Comparison of ENCODE assay signal across 19 cellular contexts in the genomic region with DNA sequence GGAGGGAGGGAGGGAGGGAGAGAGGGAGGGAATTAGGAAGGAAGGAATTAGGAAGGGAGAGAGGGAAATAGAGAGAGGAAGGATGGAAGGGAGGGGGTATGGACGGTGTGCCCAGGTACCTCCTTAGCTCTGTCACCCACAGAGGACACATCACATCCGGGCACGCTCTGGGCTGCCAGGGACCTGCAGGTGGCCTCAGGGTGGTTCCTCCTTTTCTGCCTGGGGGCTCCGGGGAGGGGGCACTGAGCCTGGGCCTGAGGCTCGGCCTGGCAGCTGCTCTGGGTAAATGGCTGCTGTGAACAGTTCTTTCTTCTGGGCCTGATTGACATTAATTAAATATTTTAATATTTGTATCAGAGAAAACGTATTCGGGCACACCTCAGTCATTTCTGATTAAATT.
DNase-seq lines count a peak whose midpoint lies in the region; ATAC-seq and TF ChIP-seq lines count a peak whose summit lies in the region.
"Had no signal": no experiment of that assay in that cellular context is flagged by ENCODE, and none has a peak within 500 bp of the region (broad histone marks: within the 10 kb centered on the region; RNA-seq: fewer than 3 reads in every experiment).

No MANE protein-coding gene starts in this region.

- no peaks in the 10 kb centered on the region for H3K36me3 Mint-ChIP-seq in CD4-positive, alpha-beta T cell (ENCODE audit: low read depth)
- H3K36me3 Mint-ChIP-seq: CD14-positive monocyte had no signal

- no peak for ATAC-seq in left cardiac atrium
- no peak for ATAC-seq in heart left ventricle
- no peak for ATAC-seq in CD4-positive, alpha-beta T cell (ENCODE audit: poor library complexity)

- POLR2A ChIA-PET in CD4-positive, alpha-beta T cell (lab: Charles Lee), result no interaction called here

- no peak overlapping the region for H3K27ac ChIP-seq in heart left ventricle
- H3K27ac ChIP-seq in CD4-positive, alpha-beta T cell (ENCODE audit: low read depth, low read length), result no peak overlapping the region
- H3K27ac ChIP-seq: KMS-11 had no signal

- no peak overlapping the region for H3K27ac Mint-ChIP-seq in CD4-positive, alpha-beta T cell
- H3K27ac Mint-ChIP-seq: CD14-positive monocyte had no signal

- H3K36me3 ChIP-seq in heart left ventricle (no peaks in the 10 kb centered on the region), H7 (replicated peaks; ENCODE audit: control insufficient read depth, insufficient read depth, low read length) (no peaks in the 10 kb centered on the region)
- H3K36me3 ChIP-seq: HAP-1 had no signal

- H3K4me3 ChIP-seq in heart left ventricle (no peak overlapping the region), H7 (ENCODE audit: insufficient read depth, low read depth, low read length) (no peak overlapping the region)
- H3K4me3 ChIP-seq: HAP-1 had no signal

- TF ChIP-seq CTCF in heart left ventricle (IDR thresholded peaks at IDR 0.05), result no peak
- no peak for TF ChIP-seq CTCF in CD4-positive, alpha-beta T cell (IDR thresholded peaks at IDR 0.05)

- intact Hi-C loops in left cardiac atrium (cut with DNase I), result loop anchor here in 1 of 2 donors (10.0 kb wide), 1 partner anchor 51 kb away; no protein-coding TSS in a partner anchor
- intact Hi-C loops in heart left ventricle (cut with DNase I), result no loop called here
- intact Hi-C loops in CD4-positive, alpha-beta T cell (cut with DNase I, micrococcal nuclease), result no loop called here

- peak; percentile 7 for DNase-seq in left cardiac atrium
- DNase-seq in heart left ventricle, result no peak
- peak; percentile 51 for DNase-seq in NCI-H146 (lab: John Stamatoyannopoulos, UW)
- peak; percentile 71 for DNase-seq in RPMI8226
- DNase-seq in CD4-positive, alpha-beta T cell, result no peak
- DNase-seq in NCI-H526 treated with DMSO at 0.1 percent for 48 hours (lab: John Stamatoyannopoulos, UW), result no peak
- no peak for DNase-seq in H7
- DNase-seq: Caco-2, GF-D8, MV-4-11, NCI-H1436 treated with DMSO at 0.1 percent for 48 hours, NCI-H446, NCI-H748 treated with DMSO at 0.1 percent for 48 hours, OCI-M1, SHP77 treated with DMSO at 0.1 percent for 48 hours, T-helper 1 cell had no signal

- no peaks in the 10 kb centered on the region for H3K4me1 ChIP-seq in heart left ventricle
- H3K4me1 ChIP-seq: Caco-2, HAP-1 had no signal

- H3K4me1 Mint-ChIP-seq in CD4-positive, alpha-beta T cell (ENCODE audit: low read depth), result no peaks in the 10 kb centered on the region

- H3K27me3 ChIP-seq in heart left ventricle (peaks cover 0 to 38% (median 3%) of the 10 kb centered on the region in 9 donors), H7 (ENCODE audit: control insufficient read depth, insufficient read depth, low read length) (no peaks in the 10 kb centered on the region)
- no peaks in the 10 kb centered on the region for H3K27me3 ChIP-seq in CD4-positive, alpha-beta T cell (ENCODE audit: control insufficient read depth, insufficient read depth, low read length)

- H3K9me3 Mint-ChIP-seq in CD4-positive, alpha-beta T cell, result no peaks in the 10 kb centered on the region

- no peaks in the 10 kb centered on the region for H3K27me3 Mint-ChIP-seq in CD4-positive, alpha-beta T cell

- no peak overlapping the region for H3K4me3 Mint-ChIP-seq in CD4-positive, alpha-beta T cell
- H3K4me3 Mint-ChIP-seq: CD14-positive monocyte had no signal

- CTCF ChIA-PET in CD4-positive, alpha-beta T cell (lab: Charles Lee), result no interaction called here

- no peaks in the 10 kb centered on the region for H3K9me3 ChIP-seq in heart left ventricle
- no peaks in the 10 kb centered on the region for H3K9me3 ChIP-seq in CD4-positive, alpha-beta T cell (ENCODE audit: control insufficient read depth, low read length)
- H3K9me3 ChIP-seq: Caco-2, HAP-1 had no signal

- TF ChIP-seq POLR2A in heart left ventricle (IDR thresholded peaks at IDR 0.05), result no peak

- WGBS in heart left ventricle, 4 donors, result 65 to 79% (median 73%) methylated on average over 7 of the region's 7 CpGs

Comparison
In these comparisons a context has a peak if more than half of its experiments do, and no peak if none do; other contexts are left out.
1. DNase-seq: peak in left cardiac atrium (single experiment), NCI-H146 (single experiment) and RPMI8226 (single experiment); none in heart left ventricle (0 of 5), CD4-positive, alpha-beta T cell (0 of 10), NCI-H526 treated with DMSO at 0.1 percent for 48 hours (single experiment) and H7 (single experiment).